ENCODE assay signal across 8 cellular contexts in genomic region chr12:17132336-17132735, GRCh38.
"Had no signal": no experiment of that assay in that cellular context is flagged by ENCODE, and none has a peak within 500 bp of the region (broad histone marks: within the 10 kb centered on the region; RNA-seq: fewer than 3 reads in every experiment).

No MANE protein-coding gene starts in this region.

- H3K27ac Mint-ChIP-seq: IgD-negative memory B cell had no signal

- H3K9ac ChIP-seq: KMS-11 had no signal

- H3K27me3 Mint-ChIP-seq: IgD-negative memory B cell had no signal

- H3K4me3 ChIP-seq: K562 had no signal

- ATAC-seq: HepG2, K562 had no signal

- H3K4me3 Mint-ChIP-seq: IgD-negative memory B cell had no signal

- H3K4me1 Mint-ChIP-seq: IgD-negative memory B cell had no signal

- H3K27ac ChIP-seq: HL-60, KMS-11 had no signal

- H3K4me2 ChIP-seq: KMS-11 had no signal

- H3K36me3 Mint-ChIP-seq: IgD-negative memory B cell had no signal

- DNase-seq: IMR-90, KBM-7, KG1 had no signal
